Comparison of ENCODE assay signal across 22 cellular contexts in genomic region chr2:168593713-168594112, GRCh38.
A peak's percentile ranks its signal among the peaks of the same experiment; 100 is the strongest.
DNase-seq lines count a peak whose midpoint lies in the region; ATAC-seq and TF ChIP-seq lines count a peak whose summit lies in the region.
"Had no signal": no experiment of that assay in that cellular context is flagged by ENCODE, and none has a peak within 500 bp of the region (broad histone marks: within the 10 kb centered on the region; RNA-seq: fewer than 3 reads in every experiment).

No MANE protein-coding gene starts in this region.

- peak; percentile 42 for ATAC-seq in GM21381 (IDR thresholded peaks at IDR 0.05; ENCODE audit: unreplicated experiment)
- ATAC-seq in HG02885 (IDR thresholded peaks at IDR 0.05; ENCODE audit: poor library complexity, unreplicated experiment), result peak; percentile 34
- peak; percentile 53 for ATAC-seq in HG03521 (IDR thresholded peaks at IDR 0.05; ENCODE audit: unreplicated experiment)
- no peak for ATAC-seq in stimulated activated memory B cell treated with anti-CD40 and anti-IgM and Interleukin-4, amounts not matched to agents 10 μg/mL and 1 μg/mL and 100 μg/mL, for 72 hours
- ATAC-seq: right cardiac atrium; stimulated activated naive CD8-positive, alpha-beta T cell treated with anti-CD3 and anti-CD28 coated beads, Interleukin-15, amount 100 ng/mL, for 72 hours had no signal

- H3K4me3 Mint-ChIP-seq in stimulated activated memory B cell treated with anti-CD40 and anti-IgM and Interleukin-4, amounts not matched to agents 10 μg/mL and 1 μg/mL and 100 μg/mL, for 72 hours, result no peak overlapping the region
- H3K4me3 Mint-ChIP-seq: activated CD4-positive, alpha-beta T cell treated with anti-CD3 and anti-CD28 coated beads, Interleukin-2, amount 10 ng/mL, durations not matched to agents 24 days and 14 days; stimulated activated naive CD8-positive, alpha-beta T cell treated with anti-CD3 and anti-CD28 coated beads, Interleukin-15, amount 100 ng/mL, for 72 hours; type B pancreatic cell had no signal

- peak; percentile 50 for DNase-seq in GM12865 (ENCODE audit: low read depth)
- no peak for DNase-seq in activated naive CD4-positive, alpha-beta T cell treated with anti-CD3 and anti-CD28 coated beads, Interleukin-2, amount 50 U/mL, for 16 hours
- DNase-seq in activated CD4-positive, alpha-beta T cell treated with anti-CD3 and anti-CD28 coated beads for 48 hours, result no peak
- DNase-seq in H4 (ENCODE audit: low spot score), result no peak
- DNase-seq: ACHN; activated CD4-positive, alpha-beta T cell treated with anti-CD3 and anti-CD28 coated beads, Interleukin-2, amount 10 ng/mL, durations not matched to agents 24 days and 14 days; cerebellar nuclear complex; DMS153; effector CD8-positive, alpha-beta T cell; GOT3; head of caudate nucleus; NCI-H1436 treated with DMSO at 0.1 percent for 48 hours; NCI-H82; occipital lobe; right cardiac atrium; stimulated activated naive CD8-positive, alpha-beta T cell treated with anti-CD3 and anti-CD28 coated beads, Interleukin-15, amount 100 ng/mL, for 72 hours had no signal

- peaks cover 2% of the 10 kb centered on the region for H3K9me3 Mint-ChIP-seq in stimulated activated memory B cell treated with anti-CD40 and anti-IgM and Interleukin-4, amounts not matched to agents 10 μg/mL and 1 μg/mL and 100 μg/mL, for 72 hours
- H3K9me3 Mint-ChIP-seq: activated CD4-positive, alpha-beta T cell treated with anti-CD3 and anti-CD28 coated beads, Interleukin-2, amount 10 ng/mL, durations not matched to agents 24 days and 14 days; stimulated activated naive CD8-positive, alpha-beta T cell treated with anti-CD3 and anti-CD28 coated beads, Interleukin-15, amount 100 ng/mL, for 72 hours had no signal

- peaks cover 7% of the 10 kb centered on the region for H3K4me1 Mint-ChIP-seq in stimulated activated memory B cell treated with anti-CD40 and anti-IgM and Interleukin-4, amounts not matched to agents 10 μg/mL and 1 μg/mL and 100 μg/mL, for 72 hours

- H3K36me3 Mint-ChIP-seq in stimulated activated memory B cell treated with anti-CD40 and anti-IgM and Interleukin-4, amounts not matched to agents 10 μg/mL and 1 μg/mL and 100 μg/mL, for 72 hours, result no peaks in the 10 kb centered on the region

- no peaks in the 10 kb centered on the region for H3K27me3 Mint-ChIP-seq in stimulated activated memory B cell treated with anti-CD40 and anti-IgM and Interleukin-4, amounts not matched to agents 10 μg/mL and 1 μg/mL and 100 μg/mL, for 72 hours
- H3K27me3 Mint-ChIP-seq: activated CD4-positive, alpha-beta T cell treated with anti-CD3 and anti-CD28 coated beads, Interleukin-2, amount 10 ng/mL, durations not matched to agents 24 days and 14 days; stimulated activated naive CD8-positive, alpha-beta T cell treated with anti-CD3 and anti-CD28 coated beads, Interleukin-15, amount 100 ng/mL, for 72 hours; type B pancreatic cell had no signal

- TF ChIP-seq CTCF in GM12865 (IDR thresholded peaks at IDR 0.05; ENCODE audit: insufficient read depth, low read depth, low read length, missing control alignments), result no peak

- H3K4me3 ChIP-seq in GM12865 (ENCODE audit: low read depth, low read length), result no peak overlapping the region
- H3K4me3 ChIP-seq: ascending aorta had no signal

- H3K27ac Mint-ChIP-seq in stimulated activated memory B cell treated with anti-CD40 and anti-IgM and Interleukin-4, amounts not matched to agents 10 μg/mL and 1 μg/mL and 100 μg/mL, for 72 hours, result no peak overlapping the region
- H3K27ac Mint-ChIP-seq: activated CD4-positive, alpha-beta T cell treated with anti-CD3 and anti-CD28 coated beads, Interleukin-2, amount 10 ng/mL, durations not matched to agents 24 days and 14 days; stimulated activated naive CD8-positive, alpha-beta T cell treated with anti-CD3 and anti-CD28 coated beads, Interleukin-15, amount 100 ng/mL, for 72 hours; type B pancreatic cell had no signal
